Comparison of ENCODE assay signal across 8 cellular contexts in genomic region chr1:178341218-178341956, GRCh38.
A peak's percentile ranks its signal among the peaks of the same experiment; 100 is the strongest.
DNase-seq lines count a peak whose midpoint lies in the region; ATAC-seq and TF ChIP-seq lines count a peak whose summit lies in the region.

No MANE protein-coding gene starts in this region.

- peak; percentile 48 for DNase-seq in HFF-Myc (ENCODE audit: extremely low read depth, low read depth)
- DNase-seq in T47D (ENCODE audit: low read depth in 1 of 2, low spot score in 1 of 2): peak; percentile 44 to 97
- no peak for DNase-seq in NCI-H345 treated with DMSO at 0.1 percent for 48 hours (lab: John Stamatoyannopoulos, UW; ENCODE audit: unreplicated experiment)
- DNase-seq in activated naive CD4-positive, alpha-beta T cell treated with anti-CD3 and anti-CD28 coated beads, Interleukin-2, amount 10 ng/mL, durations not matched to agents 7 days and 5 days: no peak

- CTCF ChIA-PET in activated naive CD4-positive, alpha-beta T cell treated with anti-CD3 and anti-CD28 coated beads, Interleukin-2, amount 10 ng/mL, durations not matched to agents 7 days and 5 days (lab: Charles Lee): no interaction called here

- peak overlapping the region in 18 of 21 experiments; percentile 3 to 75 (median 61) for H3K27ac ChIP-seq in skin epidermis

- no peak overlapping the region for H3K27ac Mint-ChIP-seq in activated naive CD4-positive, alpha-beta T cell treated with anti-CD3 and anti-CD28 coated beads, Interleukin-2, amount 10 ng/mL, durations not matched to agents 7 days and 5 days

- no peaks in the 10 kb centered on the region for H3K4me1 Mint-ChIP-seq in activated naive CD4-positive, alpha-beta T cell treated with anti-CD3 and anti-CD28 coated beads, Interleukin-2, amount 10 ng/mL, durations not matched to agents 7 days and 5 days

- no peaks in the 10 kb centered on the region for H3K36me3 Mint-ChIP-seq in activated naive CD4-positive, alpha-beta T cell treated with anti-CD3 and anti-CD28 coated beads, Interleukin-2, amount 10 ng/mL, durations not matched to agents 7 days and 5 days

- no peaks in the 10 kb centered on the region for H3K27me3 Mint-ChIP-seq in activated naive CD4-positive, alpha-beta T cell treated with anti-CD3 and anti-CD28 coated beads, Interleukin-2, amount 10 ng/mL, durations not matched to agents 7 days and 5 days

- in situ Hi-C loops in T47D (cut with HindIII; ENCODE audit: low pct_unique_long_range_greater_than_20kb, low sequenced_read_pairs): no loop called here

- H3K9me3 Mint-ChIP-seq in activated naive CD4-positive, alpha-beta T cell treated with anti-CD3 and anti-CD28 coated beads, Interleukin-2, amount 10 ng/mL, durations not matched to agents 7 days and 5 days: no peaks in the 10 kb centered on the region

- ATAC-seq in HG02678 (IDR thresholded peaks at IDR 0.05; ENCODE audit: unreplicated experiment) (no peak), HG03432 (IDR thresholded peaks at IDR 0.05; ENCODE audit: unreplicated experiment) (no peak)

- H3K4me3 ChIP-seq in HFF-Myc (replicated peaks; ENCODE audit: low read depth, low read length): peak overlapping the region; percentile 28
- peak overlapping the region; percentile 20; the same call in 1 of the 2 replicates for H3K4me3 ChIP-seq in iPS-18c (ENCODE audit: insufficient read depth, low read depth, low read length)
- peak overlapping the region in 3 of 7 experiments; percentile 6 to 31 (median 8) for H3K4me3 ChIP-seq in skin epidermis

- no peak for TF ChIP-seq CTCF in HFF-Myc (IDR thresholded peaks at IDR 0.05; ENCODE audit: low read depth, low read length, missing control alignments)

- no peak overlapping the region for H3K4me3 Mint-ChIP-seq in activated naive CD4-positive, alpha-beta T cell treated with anti-CD3 and anti-CD28 coated beads, Interleukin-2, amount 10 ng/mL, durations not matched to agents 7 days and 5 days

- no peaks in the 10 kb centered on the region for H3K9me3 ChIP-seq in iPS-18c (ENCODE audit: control insufficient read depth, insufficient read depth, low read length)

Comparison
In these comparisons a context has a peak if more than half of its experiments do, and no peak if none do; other contexts are left out.
1. DNase-seq: peak in HFF-Myc (single experiment) and T47D (2 of 2); none in NCI-H345 treated with DMSO at 0.1 percent for 48 hours (single experiment) and activated naive CD4-positive, alpha-beta T cell treated with anti-CD3 and anti-CD28 coated beads, Interleukin-2, amount 10 ng/mL, durations not matched to agents 7 days and 5 days (single experiment).